19 cellular contexts compared by ENCODE assay signal in genomic region chr1:160651428-160652064, GRCh38. TPM values are rescaled to one million over a fixed set of nuclear protein-coding genes. Genes with fewer than 3 reads are reported as not detected.
DNase-seq lines count a peak whose midpoint lies in the region; ATAC-seq and TF ChIP-seq lines count a peak whose summit lies in the region.
"Had no signal": no experiment of that assay in that cellular context is flagged by ENCODE, and none has a peak within 500 bp of the region (broad histone marks: within the 10 kb centered on the region; RNA-seq: fewer than 3 reads in every experiment).

No MANE protein-coding gene starts in this region.

- TF ChIP-seq CTCF in OCI-LY7 (conservative IDR thresholded peaks at IDR 0.05; ENCODE audit: low read length) (no peak), hepatocyte (IDR thresholded peaks at IDR 0.05; ENCODE audit: poor library complexity) (no peak), brain microvascular endothelial cell (IDR thresholded peaks at IDR 0.05; ENCODE audit: low read depth, low read length, missing control alignments) (no peak)

- DNase-seq in DMS53 treated with DMSO at 0.1 percent for 48 hours (lab: John Stamatoyannopoulos, UW; ENCODE audit: unreplicated experiment) (peak; percentile 37), OCI-LY7 (ENCODE audit: low spot score) (peak; percentile 56), hepatocyte (ENCODE audit: low spot score) (no peak), hippocampal formation (lab: John Stamatoyannopoulos, UW) (no peak), brain microvascular endothelial cell (no peak), LoVo (ENCODE audit: low spot score) (no peak)
- DNase-seq: activated CD8-positive, alpha-beta memory T cell treated with anti-CD3 and anti-CD28 coated beads for 24 hours; activated naive CD8-positive, alpha-beta T cell treated with anti-CD3 and anti-CD28 coated beads, Interleukin-2, amount 10 ng/mL, durations not matched to agents 7 days and 5 days; C1 segment of cervical spinal cord; effector CD8-positive, alpha-beta T cell; foreskin fibroblast; GDM1; NCI-H1092 treated with DMSO at 0.1 percent for 48 hours; NCI-H2227 treated with DMSO at 0.1 percent for 48 hours had no signal

- H3K9me3 ChIP-seq in BLaER1 (no peaks in the 10 kb centered on the region; the same call in 1 of the 2 replicates), OCI-LY7 (ENCODE audit: low read length) (peaks cover 4% of the 10 kb centered on the region; the same call in 1 of the 2 replicates), hepatocyte (ENCODE audit: low read depth) (no peaks in the 10 kb centered on the region)
- H3K9me3 ChIP-seq: SJSA1 had no signal

- H3K4me3 ChIP-seq in BLaER1 (no peak overlapping the region; the same call in 1 of the 2 replicates), OCI-LY7 (ENCODE audit: low read depth, low read length, poor library complexity, severe bottlenecking) (peak overlapping the region; percentile 6), hepatocyte (no peak overlapping the region), brain microvascular endothelial cell (ENCODE audit: low read depth, low read length) (no peak overlapping the region)
- H3K4me3 ChIP-seq: cardiac muscle cell, SJSA1 had no signal

- H3K9me2 ChIP-seq in OCI-LY7 (ENCODE audit: insufficient read depth, low read length), result no peaks in the 10 kb centered on the region
- no peaks in the 10 kb centered on the region for H3K9me2 ChIP-seq in hepatocyte (replicated peaks; ENCODE audit: insufficient read depth)

- BruUV-seq in OCI-LY7 (replicated peaks; lab: Mats Ljungman, UMichigan), result no TSS peak

- 7% methylated on average over 1 of the region's 1 CpG for WGBS in hepatocyte (ENCODE audit: low lambda C conversion rate, missing lambda C conversion rate)

- H4K20me1 ChIP-seq in BLaER1 (no peaks in the 10 kb centered on the region), OCI-LY7 (ENCODE audit: insufficient read depth, low read length) (no peaks in the 10 kb centered on the region), hepatocyte (ENCODE audit: insufficient read depth, poor library complexity, severe bottlenecking) (no peaks in the 10 kb centered on the region)

- H2AFZ ChIP-seq in OCI-LY7 (ENCODE audit: low read length), result peak overlapping the region; percentile 66; the same call in 1 of the 2 replicates
- H2AFZ ChIP-seq in hepatocyte, result no peak overlapping the region

- H3K4me1 ChIP-seq in BLaER1, result peaks cover 95% of the 10 kb centered on the region
- peaks cover 77% of the 10 kb centered on the region for H3K4me1 ChIP-seq in OCI-LY7 (ENCODE audit: insufficient read depth, low read length, poor library complexity, severe bottlenecking)
- H3K4me1 ChIP-seq in hepatocyte (ENCODE audit: insufficient read depth), result peaks cover 41% of the 10 kb centered on the region
- H3K4me1 ChIP-seq: SJSA1 had no signal

- peaks cover 5% of the 10 kb centered on the region; the same call in 1 of the 2 replicates for H3K36me3 ChIP-seq in BLaER1
- H3K36me3 ChIP-seq in OCI-LY7 (ENCODE audit: insufficient read depth, low read length), result peaks cover 4% of the 10 kb centered on the region; the same call in 1 of the 2 replicates
- H3K36me3 ChIP-seq in hepatocyte (replicated peaks; ENCODE audit: insufficient read depth, low read depth), result no peaks in the 10 kb centered on the region
- H3K36me3 ChIP-seq in brain microvascular endothelial cell (replicated peaks), result no peaks in the 10 kb centered on the region
- H3K36me3 ChIP-seq: cardiac muscle cell, SJSA1 had no signal

- no peaks in the 10 kb centered on the region; the same call in 1 of the 2 replicates for H3K79me2 ChIP-seq in OCI-LY7 (ENCODE audit: insufficient read depth, low read depth, low read length)
- no peaks in the 10 kb centered on the region for H3K79me2 ChIP-seq in hepatocyte

- POLR2A ChIA-PET in OCI-LY7 (lab: Charles Lee), result interaction anchor here (0.5 to 2.1 kb wide), 14 partner anchors 11 to 202 kb away, joined by 3 to 10 read pairs (median 4); no protein-coding TSS in a partner anchor

- H3K27ac ChIP-seq in BLaER1 (peak overlapping the region; percentile 80), OCI-LY7 (ENCODE audit: low read depth, low read length, poor library complexity, severe bottlenecking) (peak overlapping the region; percentile 81), hepatocyte (peak overlapping the region; percentile 85), brain microvascular endothelial cell (no peak overlapping the region)
- H3K27ac ChIP-seq: cardiac muscle cell, SJSA1 had no signal

- intact Hi-C loops in OCI-LY7 (cut with micrococcal nuclease; ENCODE audit: unreplicated experiment), result loop anchor here (1.0 to 2.0 kb wide), 3 partner anchors 23 to 59 kb away; partner anchors contain the start of gene CD48

- H3K4me2 ChIP-seq in BLaER1 (peak overlapping the region; percentile 95), OCI-LY7 (ENCODE audit: low read length) (peak overlapping the region; percentile 71), hepatocyte (no peak overlapping the region)

- CTCF ChIA-PET in OCI-LY7 (lab: Charles Lee; ENCODE audit: unreplicated experiment), result no interaction called here

- in situ Hi-C loops in brain microvascular endothelial cell (cut with HindIII; ENCODE audit: low pct_ligation_motif_present, low sequenced_read_pairs), result no loop called here

- H3K27me3 ChIP-seq in BLaER1 (no peaks in the 10 kb centered on the region), hepatocyte (no peaks in the 10 kb centered on the region), brain microvascular endothelial cell (replicated peaks) (no peaks in the 10 kb centered on the region)

- ATAC-seq in GM21786 (IDR thresholded peaks at IDR 0.05; ENCODE audit: unreplicated experiment), result no peak

- peak overlapping the region; percentile 18; the same call in 1 of the 2 replicates for H3K9ac ChIP-seq in BLaER1

RNA-seq across cellular contexts. Expression of gene SLAMF1, which starts 4.7 kb away (rescaled TPM):
- 0.32 and 0.36 TPM in 2 replicates for total RNA-seq in OCI-LY7 (2014; rRNA removed; shearing (Covaris generic))
- 0.42 and 0.72 TPM in 2 replicates for total RNA-seq in OCI-LY7 (2022)
- total RNA-seq in hepatocyte, result 0.20 and 1.2 TPM in 2 replicates
- 2.1 and 2.3 TPM in 2 replicates for polyA plus RNA-seq in hepatocyte
- total RNA-seq: cardiac muscle cell, H4, SJSA1 had no signal
- polyA plus RNA-seq: cardiac muscle cell had no signal

Comparison
In these comparisons a context has a peak if more than half of its experiments do, and no peak if none do; other contexts are left out.
1. DNase-seq: peak in DMS53 treated with DMSO at 0.1 percent for 48 hours (single experiment) and OCI-LY7 (single experiment); none in hepatocyte (single experiment), hippocampal formation (0 of 2), brain microvascular endothelial cell (single experiment) and LoVo (single experiment).